26 cellular contexts compared by ENCODE assay signal in genomic region chr14:87772854-87773253, GRCh38.
"Had no signal": no experiment of that assay in that cellular context is flagged by ENCODE, and none has a peak within 500 bp of the region (broad histone marks: within the 10 kb centered on the region; RNA-seq: fewer than 3 reads in every experiment).

No MANE protein-coding gene starts in this region.

- H3K27me3 ChIP-seq: brain microvascular endothelial cell, dorsolateral prefrontal cortex, esophagus muscularis mucosa, foreskin keratinocyte, gastrocnemius medialis, heart left ventricle had no signal

- DNase-seq: activated B cell treated with CpG ODN at 0.5 μM for 24 hours; activated CD4-positive, alpha-beta T cell treated with anti-CD3 and anti-CD28 coated beads for 48 hours; activated CD4-positive, alpha-beta T cell treated with anti-CD3 and anti-CD28 coated beads, Interleukin-2, amount 50 U/mL, for 1 hour; activated CD4-positive, alpha-beta T cell treated with anti-CD3 and anti-CD28 coated beads, Interleukin-2, amount 50 U/mL, for 48 hours; activated CD8-positive, alpha-beta memory T cell treated with anti-CD3 and anti-CD28 coated beads for 24 hours; activated CD8-positive, alpha-beta T cell treated with anti-CD3 and anti-CD28 coated beads for 36 hours; activated effector memory CD4-positive, alpha-beta T cell treated with Interleukin-2 at 50 U/mL for 16 hours; activated gamma-delta T cell treated with Interleukin-2 at 50 U/mL for 16 hours; activated naive CD4-positive, alpha-beta T cell treated with anti-CD3 and anti-CD28 coated beads, Interleukin-2, amount 50 U/mL, for 16 hours; activated naive CD4-positive, alpha-beta T cell treated with Interleukin-2 at 50 U/mL for 16 hours; activated T-cell treated with anti-CD3 and anti-CD28 coated beads, Interleukin-2, amount 50 U/mL, for 4 hours; amniotic stem cell; anterior cingulate cortex; brain microvascular endothelial cell; dorsolateral prefrontal cortex; effector memory CD4-positive, alpha-beta T cell; erythroblast; foreskin keratinocyte; gastrocnemius medialis; glutamatergic neuron; heart left ventricle; T-helper 2 cell had no signal

- H3K4me1 ChIP-seq: esophagus muscularis mucosa, foreskin keratinocyte, gastrocnemius medialis, heart left ventricle had no signal

- H3K27ac ChIP-seq: brain microvascular endothelial cell, coronary artery, dorsolateral prefrontal cortex, esophagus muscularis mucosa, foreskin keratinocyte, gastrocnemius medialis, heart left ventricle had no signal

- H3K4me3 ChIP-seq: coronary artery, dorsolateral prefrontal cortex, esophagus muscularis mucosa, gastrocnemius medialis, heart left ventricle had no signal

- H3K36me3 ChIP-seq: brain microvascular endothelial cell, esophagus muscularis mucosa, gastrocnemius medialis, heart left ventricle had no signal

- FAIRE-seq: astrocyte, bronchial epithelial cell had no signal

- H3K9me3 ChIP-seq: gastrocnemius medialis had no signal
